8 cellular contexts compared by ENCODE assay signal in genomic region chr12:90854136-90854689, GRCh38.
DNase-seq lines count a peak whose midpoint lies in the region; ATAC-seq, FAIRE-seq and TF ChIP-seq lines count a peak whose summit lies in the region.

No MANE protein-coding gene starts in this region.

- H3K27me3 ChIP-seq in BJ (ENCODE audit: control insufficient read depth, insufficient read depth, low read length) = no peaks in the 10 kb centered on the region
- H3K27me3 ChIP-seq in upper lobe of left lung = no peaks in the 10 kb centered on the region

- peak; percentile 13 for FAIRE-seq in GM12891 (lab: Jason Lieb, UNC)
- FAIRE-seq in islet of Langerhans (lab: Jason Lieb, UNC) = peak; percentile 98

- H3K4me3 ChIP-seq in BJ (ENCODE audit: low read depth, low read length) = no peak overlapping the region
- no peak overlapping the region for H3K4me3 ChIP-seq in astrocyte of the cerebellum (ENCODE audit: low read depth, low read length)
- no peak overlapping the region for H3K4me3 ChIP-seq in upper lobe of left lung

- H3K9me3 ChIP-seq in upper lobe of left lung = no peaks in the 10 kb centered on the region

- in situ Hi-C loops in astrocyte of the cerebellum (cut with HindIII; ENCODE audit: low sequenced_read_pairs) = no loop called here

- CTCF ChIA-PET in BJ (lab: Yijun Ruan, JAX) = interaction anchor here (0.6 to 2.4 kb wide), 14 partner anchors 9 to 1315 kb away, joined by 3 to 17 read pairs (median 5); no protein-coding TSS in a partner anchor

- H3K27ac ChIP-seq in upper lobe of left lung = no peak overlapping the region

- H3K4me1 ChIP-seq in upper lobe of left lung = no peaks in the 10 kb centered on the region

- 29 to 32% methylated on average over 8 of the region's 8 CpGs for WGBS in upper lobe of left lung, 2 donors

- ATAC-seq in HG02763 (IDR thresholded peaks at IDR 0.05; ENCODE audit: unreplicated experiment) = peak; percentile 69
- ATAC-seq in upper lobe of left lung (ENCODE audit: low FRiP score in 2 of 2) = peak in 1 of 2 donors; percentile 58

- TF ChIP-seq POLR2A in GM12891 (IDR thresholded peaks at IDR 0.05; ENCODE audit: low read depth, low read length) (no peak), upper lobe of left lung (IDR thresholded peaks at IDR 0.05) (no peak)

- H3K36me3 ChIP-seq in BJ (ENCODE audit: control insufficient read depth, insufficient read depth, low read length) (no peaks in the 10 kb centered on the region), upper lobe of left lung (no peaks in the 10 kb centered on the region)

- POLR2A ChIA-PET in BJ (lab: Charles Lee) = no interaction called here

- no peak for TF ChIP-seq EP300 in upper lobe of left lung (IDR thresholded peaks at IDR 0.05)

- DNase-seq in BJ (ENCODE audit: low read depth) (no peak), GM12891 (ENCODE audit: insufficient read length, low spot score) (no peak), NCI-H2171 treated with DMSO at 0.1 percent for 48 hours (lab: John Stamatoyannopoulos, UW) (peak; percentile 37), astrocyte of the cerebellum (ENCODE audit: low read depth) (peak; percentile 34), upper lobe of left lung (no peak), mesenteric fat pad (ENCODE audit: low spot score) (no peak)

- TF ChIP-seq CTCF in BJ (IDR thresholded peaks at IDR 0.05; ENCODE audit: insufficient read depth, low read depth, low read length) (peak; percentile 84), astrocyte of the cerebellum (IDR thresholded peaks at IDR 0.05; ENCODE audit: low read depth, low read length, missing control alignments) (peak; percentile 78), upper lobe of left lung (IDR thresholded peaks at IDR 0.05) (peak; percentile 19 to 54 (median 34))

TF ChIP-seq in GM12891, 5 proteins besides CTCF, POLR2A, EP300 and RAD21:
- no peak for TF ChIP-seq SPI1 (IDR thresholded peaks at IDR 0.05; ENCODE audit: low read depth, low read length)
- TF ChIP-seq PAX5 (IDR thresholded peaks at IDR 0.05; ENCODE audit: insufficient read depth, low read length, severe bottlenecking) = no peak
- no peak for TF ChIP-seq POU2F2 (IDR thresholded peaks at IDR 0.05; ENCODE audit: low read depth, low read length)
- no peak for TF ChIP-seq POLR2AphosphoS5 (IDR thresholded peaks at IDR 0.05; ENCODE audit: low read depth, low read length)
- TF ChIP-seq TAF1 (IDR thresholded peaks at IDR 0.05; ENCODE audit: low read depth, low read length) = no peak

Comparison
In these comparisons a context has a peak if more than half of its experiments do, and no peak if none do; other contexts are left out.
1. DNase-seq: peak in NCI-H2171 treated with DMSO at 0.1 percent for 48 hours (single experiment) and astrocyte of the cerebellum (single experiment); none in BJ (single experiment), GM12891 (single experiment), upper lobe of left lung (0 of 2) and mesenteric fat pad (single experiment).
2. CTCF ChIP-seq: peak in every context shown above with its lines; median percentile 84 in BJ; 78 in astrocyte of the cerebellum; 34 in upper lobe of left lung.